25 cellular contexts compared by ENCODE assay signal in the genomic region with DNA sequence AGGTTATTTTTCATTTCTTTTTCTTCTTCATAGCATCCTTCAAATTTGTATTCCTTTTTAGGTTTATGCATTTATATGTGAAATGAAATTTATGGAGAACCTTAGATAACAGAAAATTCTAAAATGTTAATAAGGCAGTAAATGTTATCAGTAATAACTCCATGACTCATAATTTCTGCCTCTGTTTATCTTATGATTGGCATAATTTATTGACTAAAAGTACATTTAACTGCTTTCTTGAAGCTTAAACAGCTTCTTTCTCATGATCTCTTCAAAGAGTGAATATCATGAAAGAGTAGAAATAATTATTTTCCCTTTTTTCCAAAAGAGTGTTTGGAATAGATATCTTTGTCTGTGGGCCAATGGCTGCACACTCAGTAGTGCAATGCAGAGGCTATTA.
"Had no signal": no experiment of that assay in that cellular context is flagged by ENCODE, and none has a peak within 500 bp of the region (broad histone marks: within the 10 kb centered on the region; RNA-seq: fewer than 3 reads in every experiment).

No MANE protein-coding gene starts in this region.

- H3K9me3 ChIP-seq: lower lobe of right lung, ovary, right atrium auricular region, right lobe of liver, spleen, suprapubic skin, thoracic aorta, tibial nerve, upper lobe of left lung, vagina had no signal

- H3K4me3 ChIP-seq: heart right ventricle, hepatocyte, lower lobe of right lung, ovary, right atrium auricular region, right lobe of liver, skin epidermis, spleen, suprapubic skin, thoracic aorta, tibial nerve, upper lobe of left lung, vagina had no signal

- H3K79me2 ChIP-seq: hepatocyte had no signal

- H3K27ac ChIP-seq: heart right ventricle, hepatocyte, lower lobe of right lung, ovary, right atrium auricular region, right lobe of liver, skin epidermis, spleen, suprapubic skin, thoracic aorta, tibial nerve, upper lobe of left lung, vagina had no signal

- H3K9me3 Mint-ChIP-seq: naive B cell; natural killer cell; stimulated activated effector memory CD8-positive, alpha-beta T cell treated with anti-CD3 and anti-CD28 coated beads, Interleukin-12 subunit alpha, Interleukin-12 subunit beta, amount 100 ng/mL, for 72 hours; stimulated activated naive CD8-positive, alpha-beta T cell treated with anti-CD3 and anti-CD28 coated beads, Interleukin-15, Interleukin-2, amounts not matched to agents 100 ng/mL and 50 ng/mL, for 24 hours had no signal

- ATAC-seq: heart right ventricle; left cardiac atrium; left lobe of liver; lower lobe of right lung; natural killer cell; right lobe of liver; stimulated activated effector memory CD8-positive, alpha-beta T cell treated with anti-CD3 and anti-CD28 coated beads, Interleukin-12 subunit alpha, Interleukin-12 subunit beta, amount 100 ng/mL, for 72 hours had no signal

- H3K4me2 ChIP-seq: hepatocyte had no signal

- H3K36me3 Mint-ChIP-seq: naive B cell, natural killer cell had no signal

- H3K27me3 ChIP-seq: heart right ventricle, hepatocyte, ovary, right atrium auricular region, right lobe of liver, spleen, suprapubic skin, tibial nerve, upper lobe of left lung, vagina had no signal

- H3K4me3 Mint-ChIP-seq: naive B cell; natural killer cell; stimulated activated effector memory CD8-positive, alpha-beta T cell treated with anti-CD3 and anti-CD28 coated beads, Interleukin-12 subunit alpha, Interleukin-12 subunit beta, amount 100 ng/mL, for 72 hours; stimulated activated naive CD8-positive, alpha-beta T cell treated with anti-CD3 and anti-CD28 coated beads, Interleukin-15, Interleukin-2, amounts not matched to agents 100 ng/mL and 50 ng/mL, for 24 hours had no signal

- DNase-seq: heart right ventricle; kidney glomerular epithelial cell; left cardiac atrium; lower lobe of right lung; mammary epithelial cell; mesenchymal stem cell; naive B cell; natural killer cell; ovary; right lobe of liver; spleen; stimulated activated CD4-positive, alpha-beta T cell treated with anti-CD3 and anti-CD28 coated beads, Interleukin-4, amount 100 ng/mL, for 24 hours; stimulated activated naive CD4-positive, alpha-beta T cell; upper lobe of left lung had no signal

- H3K36me3 ChIP-seq: heart right ventricle, lower lobe of right lung, ovary, right atrium auricular region, right lobe of liver, spleen, suprapubic skin, thoracic aorta, tibial nerve, upper lobe of left lung, vagina had no signal

- H2AFZ ChIP-seq: hepatocyte had no signal

- H3K4me1 ChIP-seq: lower lobe of right lung, right lobe of liver had no signal

- H3K27ac Mint-ChIP-seq: naive B cell; natural killer cell; progenitor cell of endocrine pancreas; stimulated activated effector memory CD8-positive, alpha-beta T cell treated with anti-CD3 and anti-CD28 coated beads, Interleukin-12 subunit alpha, Interleukin-12 subunit beta, amount 100 ng/mL, for 72 hours; stimulated activated naive CD8-positive, alpha-beta T cell treated with anti-CD3 and anti-CD28 coated beads, Interleukin-15, Interleukin-2, amounts not matched to agents 100 ng/mL and 50 ng/mL, for 24 hours had no signal

- H3K27me3 Mint-ChIP-seq: naive B cell; progenitor cell of endocrine pancreas; stimulated activated naive CD8-positive, alpha-beta T cell treated with anti-CD3 and anti-CD28 coated beads, Interleukin-15, Interleukin-2, amounts not matched to agents 100 ng/mL and 50 ng/mL, for 24 hours had no signal
